17 cellular contexts compared by ENCODE assay signal in the genomic region with DNA sequence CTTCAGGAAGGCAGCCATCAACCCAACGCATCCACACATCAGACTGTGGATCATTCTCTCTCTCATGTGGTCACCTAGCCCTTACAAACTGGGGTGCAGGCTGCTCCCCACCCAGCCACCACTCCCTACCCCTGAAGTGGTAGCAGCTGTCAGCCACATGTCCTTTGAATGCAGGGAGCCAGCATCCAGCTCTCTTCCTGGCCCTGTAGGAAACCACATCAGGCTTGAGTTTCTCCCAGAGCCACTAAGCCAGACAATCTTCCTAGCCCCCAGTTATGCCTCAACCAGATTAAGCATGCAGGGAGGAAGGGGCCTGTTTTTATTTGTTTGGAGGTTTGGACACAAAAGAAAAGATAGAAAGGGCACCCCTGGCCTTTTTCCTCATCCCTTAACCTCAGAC. TPM values are rescaled to one million over a fixed set of nuclear protein-coding genes. Genes with fewer than 3 reads are reported as not detected.
"Had no signal": no experiment of that assay in that cellular context is flagged by ENCODE, and none has a peak within 500 bp of the region (broad histone marks: within the 10 kb centered on the region; RNA-seq: fewer than 3 reads in every experiment).

No MANE protein-coding gene starts in this region.

- H3K4me1 Mint-ChIP-seq: neural crest cell had no signal

- H3K27ac Mint-ChIP-seq: dendritic cell treated with granulocyte-macrophage colony-stimulating factor and Interleukin-4, amounts not matched to agents 40 ng/mL and 50 ng/mL, for 4 days; stimulated activated naive B cell treated with anti-CD40 and anti-IgM and Interleukin-4, amounts not matched to agents 10 μg/mL and 1 μg/mL and 100 μg/mL, for 72 hours; type B pancreatic cell had no signal

- H3K36me3 Mint-ChIP-seq: stimulated activated naive B cell treated with anti-CD40 and anti-IgM and Interleukin-4, amounts not matched to agents 10 μg/mL and 1 μg/mL and 100 μg/mL, for 72 hours had no signal

- ATAC-seq: naive thymus-derived CD4-positive, alpha-beta T cell; stimulated activated naive B cell treated with anti-CD40 and anti-IgM and Interleukin-4, amounts not matched to agents 10 μg/mL and 1 μg/mL and 100 μg/mL, for 72 hours had no signal

- DNase-seq: foreskin melanocyte; head of caudate nucleus; kidney glomerular epithelial cell; mesendoderm; naive thymus-derived CD4-positive, alpha-beta T cell; ovary; sigmoid colon; stimulated activated CD4-positive, alpha-beta T cell treated with anti-CD3 and anti-CD28 coated beads, Interleukin-2, amount 100 ng/mL, for 24 hours; stimulated activated CD4-positive, alpha-beta T cell treated with anti-CD3 and anti-CD28 coated beads, Interleukin-4, amount 100 ng/mL, for 4 hours; stimulated activated naive B cell treated with anti-CD40 and anti-IgM and Interleukin-4, amounts not matched to agents 10 μg/mL and 1 μg/mL and 100 μg/mL, for 72 hours had no signal

- H3K9me3 Mint-ChIP-seq: dendritic cell treated with granulocyte-macrophage colony-stimulating factor and Interleukin-4, amounts not matched to agents 40 ng/mL and 50 ng/mL, for 4 days; stimulated activated naive B cell treated with anti-CD40 and anti-IgM and Interleukin-4, amounts not matched to agents 10 μg/mL and 1 μg/mL and 100 μg/mL, for 72 hours had no signal

- H3K4me3 Mint-ChIP-seq: dendritic cell treated with granulocyte-macrophage colony-stimulating factor and Interleukin-4, amounts not matched to agents 40 ng/mL and 50 ng/mL, for 4 days; naive thymus-derived CD4-positive, alpha-beta T cell; neural crest cell; stimulated activated naive B cell treated with anti-CD40 and anti-IgM and Interleukin-4, amounts not matched to agents 10 μg/mL and 1 μg/mL and 100 μg/mL, for 72 hours; type B pancreatic cell had no signal

RNA-seq across cellular contexts. Expression of a gene that starts 52.8 kb away (rescaled TPM):
- total RNA-seq: epithelial cell of proximal tubule; lung microvascular endothelial cell; naive thymus-derived CD4-positive, alpha-beta T cell; neural crest cell; posterior vena cava; right atrium auricular region; sigmoid colon had no signal
- polyA plus RNA-seq: naive thymus-derived CD4-positive, alpha-beta T cell; ovary; sigmoid colon had no signal
